ENCODE assay signal across 15 cellular contexts in the genomic region with DNA sequence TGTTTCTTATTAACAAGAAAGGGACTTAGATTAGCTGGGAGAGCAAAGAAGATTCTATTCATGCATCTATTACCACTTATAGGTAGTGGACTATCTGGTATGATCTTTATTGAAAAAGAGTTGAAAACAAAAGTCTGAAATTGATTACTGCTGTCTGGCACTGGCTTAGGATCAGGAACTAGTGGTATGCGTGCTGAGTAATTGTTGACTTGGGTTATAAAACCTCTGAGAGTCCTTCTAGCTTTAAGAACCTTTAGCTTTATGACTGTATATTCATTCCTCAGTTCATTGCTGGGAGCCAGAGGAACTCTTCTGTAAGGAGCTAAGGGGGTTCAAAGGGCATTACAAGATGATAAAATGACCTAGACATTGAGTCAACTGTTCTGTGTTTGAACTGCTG. TPM values are rescaled to one million over a fixed set of nuclear protein-coding genes. Genes with fewer than 3 reads are reported as not detected.
DNase-seq lines count a peak whose midpoint lies in the region; ATAC-seq, FAIRE-seq and TF ChIP-seq lines count a peak whose summit lies in the region.
"Had no signal": no experiment of that assay in that cellular context is flagged by ENCODE, and none has a peak within 500 bp of the region (broad histone marks: within the 10 kb centered on the region; RNA-seq: fewer than 3 reads in every experiment).

No MANE protein-coding gene starts in this region.

- H3K9ac ChIP-seq in endothelial cell of umbilical vein (replicated peaks; ENCODE audit: extremely low read depth, insufficient read depth, low read length) (no peak overlapping the region), mucosa of rectum (ENCODE audit: low read depth in 1 of 2, low read length in 2 of 2) (no peak overlapping the region)

- H3K4me1 ChIP-seq in endothelial cell of umbilical vein (ENCODE audit: control insufficient read depth, extremely low read depth, insufficient read depth, low read length) (peaks cover 30% of the 10 kb centered on the region), mucosa of rectum (ENCODE audit: control insufficient read depth in 2 of 2, insufficient read depth in 2 of 2, low read length in 2 of 2) (peaks cover 3 to 10% of the 10 kb centered on the region in 2 donors)

- TF ChIP-seq CTCF in endothelial cell of umbilical vein (IDR thresholded peaks at IDR 0.05; ENCODE audit: extremely low read depth in 1 of 2, insufficient read depth in 1 of 2, low read depth in 1 of 2, low read length in 2 of 2): no peak

- dilution Hi-C loops in endothelial cell of umbilical vein (cut with MboI; ENCODE audit: extremely low pct_ligation_motif_present, low sequenced_read_pairs): no loop called here

- DNase-seq in Daoy (ENCODE audit: low read depth) (peak; percentile 37), endothelial cell of umbilical vein (ENCODE audit: low read depth, low spot score) (peak; percentile 53), DMS 273 (lab: John Stamatoyannopoulos, UW; ENCODE audit: unreplicated experiment) (no peak), NCI-H1048 (lab: John Stamatoyannopoulos, UW) (no peak)
- DNase-seq in activated T-cell treated with anti-CD3 and anti-CD28 coated beads, Interleukin-2, amount 50 U/mL, for 1 hour: no peak
- DNase-seq: activated T-cell treated with anti-CD3 and anti-CD28 coated beads for 4 hours; amniotic stem cell; naive thymus-derived CD8-positive, alpha-beta T cell; NCI-H2107; right cardiac atrium; stomach; WERI-Rb-1 had no signal

- no peaks in the 10 kb centered on the region for H3K9me1 ChIP-seq in endothelial cell of umbilical vein (replicated peaks; ENCODE audit: control insufficient read depth, extremely low read depth, insufficient read depth, low read length)

- H2AFZ ChIP-seq in endothelial cell of umbilical vein (ENCODE audit: low read depth, low read length): no peak overlapping the region

- H3K27ac ChIP-seq in endothelial cell of umbilical vein (ENCODE audit: insufficient read depth, low read depth, low read length) (no peak overlapping the region), mucosa of rectum (ENCODE audit: low read depth in 2 of 2, low read length in 2 of 2) (peak overlapping the region; percentile 22 to 38)
- H3K27ac ChIP-seq: stomach, WERI-Rb-1 had no signal

- ATAC-seq in HG02981 (IDR thresholded peaks at IDR 0.05; ENCODE audit: unreplicated experiment): peak; percentile 62
- ATAC-seq in activated T-helper 17 cell treated with anti-CD3 and anti-CD28 coated beads, Interleukin-2, amount 50 U/mL, for 72 hours (replicated peaks): no peak
- ATAC-seq: naive thymus-derived CD8-positive, alpha-beta T cell; right cardiac atrium had no signal

- H3K36me3 ChIP-seq in endothelial cell of umbilical vein (ENCODE audit: control insufficient read depth in 2 of 2, extremely low read depth in 1 of 2, insufficient read depth in 2 of 2, low read length in 2 of 2) (no peaks in the 10 kb centered on the region), mucosa of rectum (ENCODE audit: control insufficient read depth in 2 of 2, insufficient read depth in 2 of 2, low read length in 2 of 2) (no peaks in the 10 kb centered on the region)
- H3K36me3 ChIP-seq: stomach, WERI-Rb-1 had no signal

- no TSS peak for BruUV-seq in endothelial cell of umbilical vein (replicated peaks; lab: Mats Ljungman, UMichigan)

- CTCF ChIA-PET in endothelial cell of umbilical vein (lab: Charles Lee): interaction anchor here (0.6 to 1.2 kb wide), 2 partner anchors 12 to 115 kb away, joined by 3 read pairs; no protein-coding TSS in a partner anchor

- POLR2A ChIA-PET in endothelial cell of umbilical vein (lab: Charles Lee): no interaction called here

- H3K27me3 ChIP-seq in endothelial cell of umbilical vein (ENCODE audit: control insufficient read depth in 2 of 2, insufficient read depth in 2 of 2, low read length in 2 of 2) (no peaks in the 10 kb centered on the region), mucosa of rectum (ENCODE audit: control insufficient read depth in 2 of 2, insufficient read depth in 2 of 2, low read length in 2 of 2) (no peaks in the 10 kb centered on the region)

- peaks cover 31% of the 10 kb centered on the region for H3K79me2 ChIP-seq in endothelial cell of umbilical vein (ENCODE audit: control insufficient read depth, insufficient read depth, low read length)

- TF ChIP-seq POLR2A in endothelial cell of umbilical vein (IDR thresholded peaks at IDR 0.05; ENCODE audit: low read depth, low read length): no peak

- peak; percentile 18 for FAIRE-seq in endothelial cell of umbilical vein (lab: Jason Lieb, UNC)

- H3K36me3 Mint-ChIP-seq in activated T-helper 17 cell treated with anti-CD3 and anti-CD28 coated beads, Interleukin-2, amount 50 U/mL, for 72 hours (ENCODE audit: low read depth): no peaks in the 10 kb centered on the region
- H3K36me3 Mint-ChIP-seq: naive thymus-derived CD8-positive, alpha-beta T cell had no signal

- H3K27ac Mint-ChIP-seq in activated T-helper 17 cell treated with anti-CD3 and anti-CD28 coated beads, Interleukin-2, amount 50 U/mL, for 72 hours: no peak overlapping the region
- H3K27ac Mint-ChIP-seq: naive thymus-derived CD8-positive, alpha-beta T cell had no signal

- no peak overlapping the region for H3K4me3 Mint-ChIP-seq in activated T-helper 17 cell treated with anti-CD3 and anti-CD28 coated beads, Interleukin-2, amount 50 U/mL, for 72 hours
- H3K4me3 Mint-ChIP-seq: naive thymus-derived CD8-positive, alpha-beta T cell had no signal

- no peaks in the 10 kb centered on the region for H3K4me1 Mint-ChIP-seq in activated T-helper 17 cell treated with anti-CD3 and anti-CD28 coated beads, Interleukin-2, amount 50 U/mL, for 72 hours

- H3K9me3 Mint-ChIP-seq in activated T-helper 17 cell treated with anti-CD3 and anti-CD28 coated beads, Interleukin-2, amount 50 U/mL, for 72 hours: no peaks in the 10 kb centered on the region
- H3K9me3 Mint-ChIP-seq: naive thymus-derived CD8-positive, alpha-beta T cell had no signal

- peaks cover 20% of the 10 kb centered on the region for H3K27me3 Mint-ChIP-seq in activated T-helper 17 cell treated with anti-CD3 and anti-CD28 coated beads, Interleukin-2, amount 50 U/mL, for 72 hours

- H3K4me3 ChIP-seq in endothelial cell of umbilical vein (replicated peaks in 1 of 3; ENCODE audit: insufficient read depth in 1 of 3, low read depth in 1 of 3, low read length in 3 of 3) (no peak overlapping the region), mucosa of rectum (ENCODE audit: low read length in 2 of 2) (no peak overlapping the region)
- H3K4me3 ChIP-seq: stomach had no signal

- intact Hi-C loops in endothelial cell of umbilical vein (cut with micrococcal nuclease): no loop called here

- no peak overlapping the region for H3K4me2 ChIP-seq in endothelial cell of umbilical vein (ENCODE audit: insufficient read depth, low read length)

- H3K9me3 ChIP-seq in endothelial cell of umbilical vein (replicated peaks; ENCODE audit: control insufficient read depth, insufficient read depth, low read length) (no peaks in the 10 kb centered on the region), mucosa of rectum (ENCODE audit: control insufficient read depth in 2 of 2, low read length in 2 of 2) (no peaks in the 10 kb centered on the region)
- H3K9me3 ChIP-seq: stomach had no signal

- H4K20me1 ChIP-seq in endothelial cell of umbilical vein (replicated peaks; ENCODE audit: control insufficient read depth, extremely low read depth, insufficient read depth, low read length): no peaks in the 10 kb centered on the region

TF ChIP-seq in endothelial cell of umbilical vein, 7 proteins besides CTCF, POLR2A, EP300 and RAD21:
- TF ChIP-seq MYC (IDR thresholded peaks at IDR 0.05; ENCODE audit: low read depth, low read length) (no peak), GATA2 (IDR thresholded peaks at IDR 0.05; ENCODE audit: insufficient read depth, insufficient read length, low read depth, low read length) (peak; percentile 11), JUN (IDR thresholded peaks at IDR 0.05; ENCODE audit: borderline replicate concordance, insufficient read depth, insufficient read length, low read depth) (no peak), EZH2 (IDR thresholded peaks at IDR 0.05; ENCODE audit: borderline replicate concordance, low read depth, low read length, severe bottlenecking) (no peak)

RNA-seq across cellular contexts. Expression of a gene that starts 7.6 kb away (rescaled TPM):
- total RNA-seq in Daoy (2014; rRNA removed; shearing (Covaris generic)): 11.8 and 15.8 TPM in 2 replicates
- 6.5 and 8.3 TPM in 2 replicates for total RNA-seq in endothelial cell of umbilical vein
- 5.2 and 5.8 TPM in 2 replicates for polyA plus RNA-seq in endothelial cell of umbilical vein
- 5.4 and 5.5 TPM in 2 replicates for polyA plus RNA-seq in endothelial cell of umbilical vein (2011; cell fraction: cytosol; rRNA removed)
- 5.0 and 6.0 TPM in 2 replicates for polyA plus RNA-seq in endothelial cell of umbilical vein (2011; cell fraction: nucleus; rRNA removed)
- 20.1 and 26.7 TPM in 2 replicates for polyA plus RNA-seq in endothelial cell of umbilical vein (2012)
- 8.7 and 11.5 TPM in 2 replicates for polyA minus RNA-seq in endothelial cell of umbilical vein
- 4.3 TPM for polyA minus RNA-seq in endothelial cell of umbilical vein (2011; cell fraction: cytosol; rRNA and poly(A)+ RNA removed)
- 3.8 and 4.6 TPM in 2 replicates for polyA minus RNA-seq in endothelial cell of umbilical vein (2011; cell fraction: nucleus; rRNA and poly(A)+ RNA removed)
- total RNA-seq in activated T-helper 17 cell treated with anti-CD3 and anti-CD28 coated beads, Interleukin-2, amount 50 U/mL, for 72 hours: under 1 TPM in 1 of 2 donors, not detected in 1; 0.45 TPM
- total RNA-seq: naive thymus-derived CD8-positive, alpha-beta T cell had no signal
- polyA plus RNA-seq: naive thymus-derived CD8-positive, alpha-beta T cell had no signal

Comparison
In these comparisons a context has a peak if more than half of its experiments do, and no peak if none do; other contexts are left out.
1. DNase-seq: peak in Daoy (single experiment) and endothelial cell of umbilical vein (single experiment); none in DMS 273 (single experiment), activated T-cell treated with anti-CD3 and anti-CD28 coated beads, Interleukin-2, amount 50 U/mL, for 1 hour (single experiment) and NCI-H1048 (single experiment).